Comparison of ENCODE assay signal across 15 cellular contexts in genomic region chr6:119627908-119628669, GRCh38.
A peak's percentile ranks its signal among the peaks of the same experiment; 100 is the strongest.
DNase-seq lines count a peak whose midpoint lies in the region; TF ChIP-seq lines count a peak whose summit lies in the region.
"Had no signal": no experiment of that assay in that cellular context is flagged by ENCODE, and none has a peak within 500 bp of the region (broad histone marks: within the 10 kb centered on the region; RNA-seq: fewer than 3 reads in every experiment).

No MANE protein-coding gene starts in this region.

- no peak for TF ChIP-seq POLR2A in esophagus squamous epithelium (IDR thresholded peaks at IDR 0.05)
- TF ChIP-seq POLR2A in prostate gland (IDR thresholded peaks at IDR 0.05): no peak

- 95% methylated on average over 3 of the region's 5 CpGs for WGBS in mesenchymal stem cell
- 56 to 65% methylated on average over 5 of the region's 5 CpGs for WGBS in esophagus squamous epithelium, 2 donors
- 68% methylated on average over 5 of the region's 5 CpGs for WGBS in prostate gland

- H2BK5ac ChIP-seq in mesenchymal stem cell (ENCODE audit: low read depth, low read length, poor library complexity, severe bottlenecking): no peak overlapping the region

- no peak overlapping the region for H2AK5ac ChIP-seq in mesenchymal stem cell (ENCODE audit: low read length, severe bottlenecking)

- no peak overlapping the region for H3K4me3 ChIP-seq in choroid plexus epithelial cell (ENCODE audit: low read depth, low read length)
- no peak overlapping the region for H3K4me3 ChIP-seq in mesenchymal stem cell (ENCODE audit: insufficient read depth in 1 of 2, low read depth in 1 of 2, low read length in 2 of 2)
- no peak overlapping the region for H3K4me3 ChIP-seq in esophagus squamous epithelium
- no peak overlapping the region for H3K4me3 ChIP-seq in prostate gland
- H3K4me3 ChIP-seq: skin epidermis, uterus had no signal

- TF ChIP-seq CTCF in choroid plexus epithelial cell (conservative IDR thresholded peaks at IDR 0.05; ENCODE audit: low read depth, low read length) (no peak), esophagus squamous epithelium (IDR thresholded peaks at IDR 0.05) (no peak), prostate gland (IDR thresholded peaks at IDR 0.05) (no peak)

- no peak overlapping the region for H3K4me2 ChIP-seq in mesenchymal stem cell (ENCODE audit: low read length, poor library complexity, severe bottlenecking)

- peak overlapping the region; percentile 62 for H3K9ac ChIP-seq in mesenchymal stem cell (ENCODE audit: low read length)

- DNase-seq in EL: peak; percentile 43
- peak; percentile 82 for DNase-seq in OCI-M1 (lab: John Stamatoyannopoulos, UW)
- peak; percentile 16 for DNase-seq in choroid plexus epithelial cell (ENCODE audit: low read depth)
- peak; percentile 25 for DNase-seq in mesenchymal stem cell
- no peak for DNase-seq in esophagus squamous epithelium (lab: John Stamatoyannopoulos, UW)
- no peak for DNase-seq in HuH-7.5 (ENCODE audit: low spot score)
- no peak for DNase-seq in activated CD4-positive, alpha-beta T cell treated with anti-CD3 and anti-CD28 coated beads for 1 hour
- DNase-seq in prostate gland (ENCODE audit: low spot score): no peak
- DNase-seq: activated CD8-positive, alpha-beta memory T cell treated with anti-CD3 and anti-CD28 coated beads, Interleukin-2, amount 10 ng/mL, durations not matched to agents 7 days and 5 days; effector CD8-positive, alpha-beta T cell; naive B cell; NCI-H1930; T-helper 17 cell; uterus had no signal

- no peak overlapping the region for H3K4ac ChIP-seq in mesenchymal stem cell (ENCODE audit: low read depth in 1 of 2, low read length in 2 of 2)

- no peak overlapping the region for H4K8ac ChIP-seq in mesenchymal stem cell (ENCODE audit: low read length)

- peak overlapping the region in 1 of 2 experiments; percentile 37 for H3K18ac ChIP-seq in mesenchymal stem cell (ENCODE audit: low read depth in 1 of 2, low read length in 2 of 2)

- no peak overlapping the region for H3K14ac ChIP-seq in mesenchymal stem cell (ENCODE audit: low read length in 2 of 2)

- H3K4me1 ChIP-seq in mesenchymal stem cell (ENCODE audit: control insufficient read depth, insufficient read depth, low read depth, low read length) (no peaks in the 10 kb centered on the region), esophagus squamous epithelium (peaks cover 0 to 7% (median 0%) of the 10 kb centered on the region in 3 donors), prostate gland (replicated peaks) (no peaks in the 10 kb centered on the region)
- H3K4me1 ChIP-seq: uterus had no signal

- intact Hi-C loops in esophagus squamous epithelium (cut with DNase I): no loop called here
- intact Hi-C loops in prostate gland (cut with DNase I): no loop called here

- no peaks in the 10 kb centered on the region for H3K27me3 ChIP-seq in mesenchymal stem cell (ENCODE audit: control insufficient read depth in 1 of 2, insufficient read depth in 1 of 2, low read length in 2 of 2)
- no peaks in the 10 kb centered on the region for H3K27me3 ChIP-seq in esophagus squamous epithelium
- no peaks in the 10 kb centered on the region for H3K27me3 ChIP-seq in prostate gland (replicated peaks; ENCODE audit: insufficient read depth)
- H3K27me3 ChIP-seq: uterus had no signal

- no peaks in the 10 kb centered on the region for H3K36me3 ChIP-seq in mesenchymal stem cell (ENCODE audit: control insufficient read depth in 1 of 2, insufficient read depth in 2 of 2, low read depth in 1 of 2, low read length in 2 of 2)
- H3K36me3 ChIP-seq in esophagus squamous epithelium: no peaks in the 10 kb centered on the region
- H3K36me3 ChIP-seq in prostate gland: no peaks in the 10 kb centered on the region
- H3K36me3 ChIP-seq: uterus had no signal

- H3K9me3 ChIP-seq in mesenchymal stem cell (ENCODE audit: control insufficient read depth, low read length) (no peaks in the 10 kb centered on the region), esophagus squamous epithelium (no peaks in the 10 kb centered on the region), prostate gland (no peaks in the 10 kb centered on the region)
- H3K9me3 ChIP-seq: uterus had no signal

- H3K23ac ChIP-seq in mesenchymal stem cell (ENCODE audit: low read length in 2 of 2): no peak overlapping the region

- H3K27ac ChIP-seq in mesenchymal stem cell (ENCODE audit: low read length, poor library complexity, severe bottlenecking): no peak overlapping the region
- H3K27ac ChIP-seq in esophagus squamous epithelium: no peak overlapping the region
- H3K27ac ChIP-seq in prostate gland: no peak overlapping the region
- H3K27ac ChIP-seq: uterus had no signal

- H2AFZ ChIP-seq in mesenchymal stem cell (ENCODE audit: low read depth, low read length): no peak overlapping the region

- peak overlapping the region; percentile 61 for H2BK120ac ChIP-seq in mesenchymal stem cell (ENCODE audit: low read depth, low read length)

- no peaks in the 10 kb centered on the region for H3K79me1 ChIP-seq in mesenchymal stem cell (replicated peaks; ENCODE audit: low read length, poor library complexity, severe bottlenecking)

- H4K91ac ChIP-seq in mesenchymal stem cell (ENCODE audit: low read length): no peak overlapping the region

- no peak overlapping the region for H2BK12ac ChIP-seq in mesenchymal stem cell (ENCODE audit: low read length in 2 of 2)

- H2BK15ac ChIP-seq in mesenchymal stem cell (ENCODE audit: low read depth, poor library complexity, severe bottlenecking): no peak overlapping the region

Comparison
In these comparisons a context has a peak if more than half of its experiments do, and no peak if none do; other contexts are left out.
1. DNase-seq: peak in EL (single experiment), OCI-M1 (single experiment), choroid plexus epithelial cell (single experiment) and mesenchymal stem cell (single experiment); none in esophagus squamous epithelium (single experiment), HuH-7.5 (single experiment), activated CD4-positive, alpha-beta T cell treated with anti-CD3 and anti-CD28 coated beads for 1 hour (single experiment) and prostate gland (single experiment).